ENCODE assay signal across 15 cellular contexts in the genomic region with DNA sequence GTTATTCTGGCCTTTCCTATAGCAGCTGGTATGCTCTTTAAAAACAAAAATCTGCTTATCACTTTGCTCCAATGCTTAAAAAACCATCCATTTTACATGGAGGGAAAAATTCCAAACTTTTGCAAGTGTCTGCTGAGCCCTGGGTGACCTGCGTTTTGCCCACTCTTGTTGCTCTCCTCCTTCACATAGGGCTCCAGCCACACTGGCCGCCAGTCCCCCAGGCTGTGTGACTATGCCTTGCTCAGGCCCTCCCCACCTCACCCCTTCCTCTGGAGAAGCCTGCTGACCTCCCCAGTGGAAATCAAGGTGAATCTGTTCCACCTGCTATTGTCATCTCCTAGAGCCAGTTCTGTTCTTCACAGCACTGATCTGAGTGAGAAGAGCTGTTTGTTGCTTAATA.
A peak's percentile ranks its signal among the peaks of the same experiment; 100 is the strongest.
DNase-seq lines count a peak whose midpoint lies in the region; TF ChIP-seq lines count a peak whose summit lies in the region.
"Had no signal": no experiment of that assay in that cellular context is flagged by ENCODE, and none has a peak within 500 bp of the region (broad histone marks: within the 10 kb centered on the region; RNA-seq: fewer than 3 reads in every experiment).

No MANE protein-coding gene starts in this region.

- no peak overlapping the region for H2BK12ac ChIP-seq in H9 (ENCODE audit: insufficient read length, low read depth, low read length)

- no peak overlapping the region for H2AFZ ChIP-seq in H9 (ENCODE audit: low read length)
- H2AFZ ChIP-seq: GM23248 had no signal

- H3K56ac ChIP-seq in H9 (ENCODE audit: insufficient read length, low read depth, low read length) = no peak overlapping the region

- H4K20me1 ChIP-seq in H9 (ENCODE audit: control insufficient read depth, insufficient read depth, insufficient read length) = no peaks in the 10 kb centered on the region

- no peak overlapping the region for H2BK5ac ChIP-seq in H9 (ENCODE audit: insufficient read length, low read length)

- H3K9ac ChIP-seq in H9 (ENCODE audit: extremely low read depth, insufficient read length, low read length) = no peak overlapping the region
- H3K9ac ChIP-seq: GM23248 had no signal

- H3K79me1 ChIP-seq in H9 (ENCODE audit: insufficient read depth, low read depth, low read length, poor library complexity, severe bottlenecking) = no peaks in the 10 kb centered on the region

- H4K5ac ChIP-seq in H9 (ENCODE audit: insufficient read length, low read depth, low read length) = no peak overlapping the region

- intact Hi-C loops in testis (cut with DNase I; ENCODE audit: low total_unique reads) = no loop called here

- H3K23me2 ChIP-seq in H9 (ENCODE audit: insufficient read length, low read depth, low read length, poor library complexity, severe bottlenecking) = no peaks in the 10 kb centered on the region

- no peak overlapping the region for H3K18ac ChIP-seq in H9 (ENCODE audit: insufficient read length, low read depth, low read length)

- no peak overlapping the region for H3K23ac ChIP-seq in H9 (ENCODE audit: insufficient read length, low read depth, low read length)

- H4K91ac ChIP-seq in H9 (ENCODE audit: insufficient read length, low read depth, low read length) = no peak overlapping the region

- H2AK5ac ChIP-seq in H9 (ENCODE audit: insufficient read length, low read length) = no peak overlapping the region

- no peak overlapping the region for H2BK20ac ChIP-seq in H9 (ENCODE audit: low read depth, low read length, poor library complexity, severe bottlenecking)

- no peaks in the 10 kb centered on the region for H3K36me3 ChIP-seq in testis (ENCODE audit: low read depth, missing control alignments)
- H3K36me3 ChIP-seq: BE2C had no signal

- no peak overlapping the region for H3T11ph ChIP-seq in H9 (ENCODE audit: low read length)

- DNase-seq in H9 = peak; percentile 11
- DNase-seq in nephron progenitor cell = no peak
- peak; percentile 6 for DNase-seq in testis
- DNase-seq in activated naive CD4-positive, alpha-beta T cell (lab: John Stamatoyannopoulos, UW) = no peak
- DNase-seq in ecto neural progenitor cell (ENCODE audit: low spot score) = no peak
- DNase-seq: ACHN; BE2C; C1 segment of cervical spinal cord; Caco-2; CD4-positive, CD25-positive, alpha-beta regulatory T cell; CD8-positive, alpha-beta memory T cell; GDM1; GM23248; HCEC 1CT had no signal

- no CpG with 5 or more reads among the region's 2 CpGs for WGBS in H9 (ENCODE audit: extremely low coverage, insufficient read length, low lambda C conversion rate)
- WGBS in testis, 2 donors = 91 to 100% methylated on average over 2 of the region's 2 CpGs

- peaks cover 32 to 35% of the 10 kb centered on the region in 2 experiments for H3K4me1 Mint-ChIP-seq in H9
- H3K4me1 Mint-ChIP-seq in brain = peaks cover 52% of the 10 kb centered on the region
- H3K4me1 Mint-ChIP-seq in nephron progenitor cell = peaks cover 26% of the 10 kb centered on the region

- H3K27ac Mint-ChIP-seq in H9 (no peak overlapping the region; a peak in 2 of 7 replicates), brain (peak overlapping the region in 4 of 5 experiments; percentile 24 to 80 (median 60)), nephron progenitor cell (peak overlapping the region; percentile 76)
- H3K27ac Mint-ChIP-seq: CD4-positive, CD25-positive, alpha-beta regulatory T cell had no signal

- no peak overlapping the region for H2BK15ac ChIP-seq in H9 (ENCODE audit: low read depth, low read length)

- H3K79me2 ChIP-seq in H9 (ENCODE audit: insufficient read depth, low read length) = no peaks in the 10 kb centered on the region

- H3K27ac ChIP-seq in H9 (ENCODE audit: insufficient read length, low read depth, low read length) = no peak overlapping the region
- no peak overlapping the region for H3K27ac ChIP-seq in testis
- H3K27ac ChIP-seq: GM23248 had no signal

- H3K27me3 ChIP-seq in H9 (ENCODE audit: insufficient read depth, low read length) (no peaks in the 10 kb centered on the region), testis (no peaks in the 10 kb centered on the region)
- H3K27me3 ChIP-seq: BE2C had no signal

- H3K36me3 Mint-ChIP-seq in H9 (ENCODE audit: insufficient read depth in 1 of 3, low read depth in 3 of 3) (no peaks in the 10 kb centered on the region), brain (peaks cover 2% of the 10 kb centered on the region), nephron progenitor cell (ENCODE audit: low read depth) (no peaks in the 10 kb centered on the region)

- H3K9me3 Mint-ChIP-seq in H9 (no peaks in the 10 kb centered on the region), brain (no peaks in the 10 kb centered on the region), nephron progenitor cell (no peaks in the 10 kb centered on the region)
- H3K9me3 Mint-ChIP-seq: CD4-positive, CD25-positive, alpha-beta regulatory T cell; CD8-positive, alpha-beta memory T cell had no signal

- no peak for TF ChIP-seq POLR2A in testis (IDR thresholded peaks at IDR 0.05)

- H3K4me2 ChIP-seq in H9 (ENCODE audit: insufficient read depth, insufficient read length, low read length) = no peak overlapping the region

- H3K14ac ChIP-seq in H9 (ENCODE audit: insufficient read depth, low read length) = no peak overlapping the region

- H3K4ac ChIP-seq in H9 (ENCODE audit: low read depth, low read length) = no peak overlapping the region

- no peak overlapping the region for H3K4me3 ChIP-seq in testis
- H3K4me3 ChIP-seq: GM23248 had no signal

- H3K27me3 Mint-ChIP-seq in H9 (ENCODE audit: low read depth) (no peaks in the 10 kb centered on the region), brain (no peaks in the 10 kb centered on the region), nephron progenitor cell (ENCODE audit: low read depth, poor library complexity) (peaks cover 3% of the 10 kb centered on the region)
- H3K27me3 Mint-ChIP-seq: CD4-positive, CD25-positive, alpha-beta regulatory T cell; CD8-positive, alpha-beta memory T cell had no signal

- no peak overlapping the region for H2BK120ac ChIP-seq in H9 (ENCODE audit: low read depth, low read length, poor library complexity, severe bottlenecking)

- H3K4me1 ChIP-seq in H9 (ENCODE audit: insufficient read depth, low read length) = peaks cover 5% of the 10 kb centered on the region; the same call in 1 of the 2 replicates
- no peaks in the 10 kb centered on the region for H3K4me1 ChIP-seq in testis
- H3K4me1 ChIP-seq: Caco-2 had no signal

- no peak overlapping the region for H4K8ac ChIP-seq in H9 (replicated peaks; ENCODE audit: insufficient read length, low read depth, low read length)

- no peak overlapping the region for H3K4me3 Mint-ChIP-seq in H9
- H3K4me3 Mint-ChIP-seq in brain = no peak overlapping the region
- no peak overlapping the region for H3K4me3 Mint-ChIP-seq in nephron progenitor cell
- H3K4me3 Mint-ChIP-seq: CD4-positive, CD25-positive, alpha-beta regulatory T cell; CD8-positive, alpha-beta memory T cell had no signal

- H3K9me3 ChIP-seq in H9 (ENCODE audit: control insufficient read depth, low read depth, low read length) (no peaks in the 10 kb centered on the region), testis (no peaks in the 10 kb centered on the region)
- H3K9me3 ChIP-seq: BE2C, Caco-2 had no signal

- TF ChIP-seq CTCF in H9 (conservative IDR thresholded peaks at IDR 0.05) (no peak), brain (conservative IDR thresholded peaks at IDR 0.05) (no peak), nephron progenitor cell (IDR thresholded peaks at IDR 0.05) (no peak), testis (IDR thresholded peaks at IDR 0.05) (no peak)

Comparison
In these comparisons a context has a peak if more than half of its experiments do, and no peak if none do; other contexts are left out.
1. DNase-seq: peak in H9 (single experiment) and testis (single experiment); none in nephron progenitor cell (single experiment), activated naive CD4-positive, alpha-beta T cell (0 of 4) and ecto neural progenitor cell (single experiment).
2. H3K27ac Mint-ChIP-seq: peak in brain (4 of 5) and nephron progenitor cell (single experiment); none in H9 (0 of 3).